26 cellular contexts compared by ENCODE assay signal in genomic region chr18:54790109-54790508, GRCh38. TPM values are rescaled to one million over a fixed set of nuclear protein-coding genes. Genes with fewer than 3 reads are reported as not detected.
A peak's percentile ranks its signal among the peaks of the same experiment; 100 is the strongest.
DNase-seq lines count a peak whose midpoint lies in the region; ATAC-seq, FAIRE-seq and TF ChIP-seq lines count a peak whose summit lies in the region.
"Had no signal": no experiment of that assay in that cellular context is flagged by ENCODE, and none has a peak within 500 bp of the region (broad histone marks: within the 10 kb centered on the region; RNA-seq: fewer than 3 reads in every experiment).

No MANE protein-coding gene starts in this region.

- no peak for ATAC-seq in GM21447 (IDR thresholded peaks at IDR 0.05; ENCODE audit: unreplicated experiment)
- ATAC-seq: A549, HCT116 had no signal

- H3K36me3 Mint-ChIP-seq in type B pancreatic cell = no peaks in the 10 kb centered on the region
- H3K36me3 Mint-ChIP-seq: CD14-positive monocyte; CD8-positive, alpha-beta memory T cell had no signal

- no peaks in the 10 kb centered on the region for H3K9me3 Mint-ChIP-seq in type B pancreatic cell
- H3K9me3 Mint-ChIP-seq: CD4-positive, alpha-beta T cell; CD8-positive, alpha-beta memory T cell had no signal

- no peaks in the 10 kb centered on the region for H3K9me3 ChIP-seq in kidney (ENCODE audit: control insufficient read depth in 1 of 2, low read length in 2 of 2)
- H3K9me3 ChIP-seq: A549, BE2C had no signal

- H3K27ac ChIP-seq in kidney (ENCODE audit: low read depth in 2 of 2, low read length in 2 of 2) = no peak overlapping the region
- H3K27ac ChIP-seq: A549; BLaER1 treated with 17β-estradiol and CSF1 and Interleukin-3, amounts not matched to agents 10 nM and 100 nM; GM23248 had no signal

- H3K4me3 Mint-ChIP-seq in type B pancreatic cell = no peak overlapping the region
- H3K4me3 Mint-ChIP-seq: CD14-positive monocyte; CD4-positive, alpha-beta T cell; CD8-positive, alpha-beta memory T cell had no signal

- no peak for TF ChIP-seq CTCF in kidney (IDR thresholded peaks at IDR 0.05; ENCODE audit: borderline replicate concordance, extremely low read depth, insufficient read depth)
- no peak for TF ChIP-seq CTCF in type B pancreatic cell (conservative IDR thresholded peaks at IDR 0.05)

- no peaks in the 10 kb centered on the region for H3K4me1 ChIP-seq in kidney (ENCODE audit: control insufficient read depth in 1 of 2, insufficient read depth in 1 of 2, low read depth in 1 of 2, low read length in 2 of 2)
- H3K4me1 ChIP-seq: A549, BE2C had no signal

- intact Hi-C loops in kidney (cut with DNase I) = no loop called here

- H3K27ac Mint-ChIP-seq in type B pancreatic cell = no peak overlapping the region
- H3K27ac Mint-ChIP-seq: CD14-positive monocyte; CD4-positive, alpha-beta T cell; CD8-positive, alpha-beta memory T cell had no signal

- peak; percentile 42 for FAIRE-seq in kidney (lab: Jason Lieb, UNC)
- FAIRE-seq: A549, GM12891, GM18507, H1 had no signal

- H3K36me3 ChIP-seq in kidney (ENCODE audit: control insufficient read depth in 1 of 2, insufficient read depth in 2 of 2, low read length in 2 of 2) = no peaks in the 10 kb centered on the region
- H3K36me3 ChIP-seq: BE2C; BLaER1 treated with 17β-estradiol and CSF1 and Interleukin-3, amounts not matched to agents 10 nM and 100 nM had no signal

- no peak overlapping the region for H3K4me3 ChIP-seq in kidney (ENCODE audit: low read length in 2 of 2)
- H3K4me3 ChIP-seq: A549; BLaER1 treated with 17β-estradiol and CSF1 and Interleukin-3, amounts not matched to agents 10 nM and 100 nM; GM23248 had no signal

- no peak overlapping the region for H3K9ac ChIP-seq in kidney (ENCODE audit: low read length in 2 of 2)
- H3K9ac ChIP-seq: BLaER1 treated with 17β-estradiol and CSF1 and Interleukin-3, amounts not matched to agents 10 nM and 100 nM; GM23248 had no signal

- DNase-seq in M059J (ENCODE audit: low read depth) (peak; percentile 15), amniotic epithelial cell (ENCODE audit: low read depth) (peak; percentile 35), kidney (no peak), mucosa of gallbladder (ENCODE audit: low spot score) (no peak), type B pancreatic cell (ENCODE audit: extremely low spot score, unreplicated experiment) (no peak), NCI-H1436 treated with DMSO at 0.1 percent for 48 hours (lab: John Stamatoyannopoulos, UW) (no peak)
- DNase-seq: 8988T; ACHN; AML-193; BE2C; CD4-positive, alpha-beta T cell; CD8-positive, alpha-beta memory T cell; DMS 273 treated with DMSO at 0.1 percent for 48 hours; DMS79; GF-D8; GM23248; H7 had no signal

- H3K27me3 Mint-ChIP-seq in type B pancreatic cell = no peaks in the 10 kb centered on the region
- H3K27me3 Mint-ChIP-seq: CD4-positive, alpha-beta T cell had no signal

- no peaks in the 10 kb centered on the region for H3K4me1 Mint-ChIP-seq in type B pancreatic cell (ENCODE audit: unreplicated experiment)
- H3K4me1 Mint-ChIP-seq: CD8-positive, alpha-beta memory T cell had no signal

RNA-seq across cellular contexts. Expression of gene RAB27B, which starts 38.2 kb away (rescaled TPM):
- 13.8 and 15.7 TPM in 2 replicates for total RNA-seq in M059J (2014; rRNA removed; shearing (Covaris generic))
- 4.1 TPM for total RNA-seq in kidney
- polyA plus RNA-seq in kidney (ENCODE audit: insufficient read depth, low read depth, low replicate concordance) = 0.32 TPM
- total RNA-seq in mucosa of gallbladder = 16.6 TPM
- total RNA-seq in type B pancreatic cell (ENCODE audit: low replicate concordance) = 9.3 and 9.4 TPM in 2 replicates
- total RNA-seq: G401, H7 had no signal

Comparison
In these comparisons a context has a peak if more than half of its experiments do, and no peak if none do; other contexts are left out.
1. DNase-seq: peak in M059J (single experiment) and amniotic epithelial cell (single experiment); none in kidney (single experiment), mucosa of gallbladder (single experiment), type B pancreatic cell (single experiment) and NCI-H1436 treated with DMSO at 0.1 percent for 48 hours (single experiment).